9 cellular contexts compared by ENCODE assay signal in the genomic region with DNA sequence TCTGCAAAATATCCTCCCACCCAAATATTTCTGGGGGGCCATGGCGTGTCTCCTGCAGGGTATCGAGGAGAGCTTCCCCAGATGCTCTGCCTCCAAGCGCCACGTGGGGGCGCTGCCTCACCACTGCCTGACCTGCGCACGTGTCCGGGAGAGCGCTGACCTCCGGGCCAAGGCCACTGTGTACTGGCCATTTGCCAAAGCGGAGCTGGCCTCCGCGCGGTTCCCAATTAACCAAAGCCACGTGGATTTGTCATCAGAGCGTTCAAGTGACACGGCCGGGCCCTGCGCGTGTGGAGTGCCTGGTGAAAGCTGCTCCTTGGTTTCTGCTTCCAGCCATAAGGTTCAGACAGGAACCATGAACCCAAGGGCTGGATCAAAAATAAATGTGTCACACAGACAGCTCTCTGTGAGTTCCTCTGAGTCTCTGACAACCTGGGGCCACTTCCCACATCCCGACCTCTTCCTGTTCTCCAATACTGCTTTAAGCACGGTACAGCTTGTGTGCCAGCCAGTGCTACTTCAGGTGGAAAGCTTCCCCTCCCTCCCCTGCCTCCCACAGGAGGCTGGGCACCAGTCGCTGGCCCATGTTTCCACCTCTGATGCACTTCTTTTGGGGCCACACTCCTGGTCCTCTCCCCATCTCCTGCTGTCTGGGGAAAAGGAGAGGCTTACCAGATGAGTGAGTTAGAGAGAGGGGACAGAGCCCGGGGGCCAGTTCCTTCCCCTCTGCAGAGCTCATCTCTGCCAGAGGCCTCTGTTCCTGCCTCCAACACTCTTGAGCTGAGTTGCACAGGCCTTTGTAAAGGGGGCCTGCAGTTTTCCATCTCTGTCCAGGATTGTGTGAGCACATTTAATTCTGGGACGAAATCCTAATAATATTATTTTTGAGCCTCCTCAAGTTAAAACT. TPM values are rescaled to one million over a fixed set of nuclear protein-coding genes. Genes with fewer than 3 reads are reported as not detected.
DNase-seq lines count a peak whose midpoint lies in the region; ATAC-seq and TF ChIP-seq lines count a peak whose summit lies in the region.
"Had no signal": no experiment of that assay in that cellular context is flagged by ENCODE, and none has a peak within 500 bp of the region (broad histone marks: within the 10 kb centered on the region; RNA-seq: fewer than 3 reads in every experiment).

No MANE protein-coding gene starts in this region.

- no peak overlapping the region for H2AFZ ChIP-seq in mesenchymal stem cell (ENCODE audit: low read depth, low read length)

- H3K4me3 Mint-ChIP-seq in dendritic cell treated with granulocyte-macrophage colony-stimulating factor and Interleukin-4, amounts not matched to agents 40 ng/mL and 50 ng/mL, for 4 days, result peak overlapping the region; percentile 70
- H3K4me3 Mint-ChIP-seq in type B pancreatic cell, result peak overlapping the region; percentile 76

- peak overlapping the region; percentile 57 for H3K27ac ChIP-seq in mesenchymal stem cell (ENCODE audit: low read length, poor library complexity, severe bottlenecking)

- CTCF ChIA-PET in AG04449 (lab: Yijun Ruan, JAX), result interaction anchor here (1.1 to 2.1 kb wide), 3 partner anchors 9 to 1092 kb away, joined by 3 to 8 read pairs (median 3); no protein-coding TSS in a partner anchor

- H3K23ac ChIP-seq in mesenchymal stem cell (ENCODE audit: low read length in 2 of 2), result no peak overlapping the region

- H3K4me1 ChIP-seq in mesenchymal stem cell (ENCODE audit: control insufficient read depth, insufficient read depth, low read depth, low read length), result peaks cover 6% of the 10 kb centered on the region

- no peak overlapping the region for H3K14ac ChIP-seq in mesenchymal stem cell (ENCODE audit: low read length in 2 of 2)

- H4K91ac ChIP-seq in mesenchymal stem cell (ENCODE audit: low read length), result no peak overlapping the region

- intact Hi-C loops in dendritic cell treated with granulocyte-macrophage colony-stimulating factor and Interleukin-4, amounts not matched to agents 40 ng/mL and 50 ng/mL, for 4 days (cut with micrococcal nuclease), result no loop called here

- peak overlapping the region; percentile 52 for H3K27ac Mint-ChIP-seq in dendritic cell treated with granulocyte-macrophage colony-stimulating factor and Interleukin-4, amounts not matched to agents 40 ng/mL and 50 ng/mL, for 4 days
- H3K27ac Mint-ChIP-seq in type B pancreatic cell, result no peak overlapping the region

- POLR2A ChIA-PET in AG04449 (lab: Yijun Ruan, JAX), result no interaction called here

- no peaks in the 10 kb centered on the region for H3K79me1 ChIP-seq in mesenchymal stem cell (replicated peaks; ENCODE audit: low read length, poor library complexity, severe bottlenecking)

- no peaks in the 10 kb centered on the region for H3K36me3 ChIP-seq in mesenchymal stem cell (ENCODE audit: control insufficient read depth in 1 of 2, insufficient read depth in 2 of 2, low read depth in 1 of 2, low read length in 2 of 2)

- no peaks in the 10 kb centered on the region for H3K36me3 Mint-ChIP-seq in dendritic cell treated with granulocyte-macrophage colony-stimulating factor and Interleukin-4, amounts not matched to agents 40 ng/mL and 50 ng/mL, for 4 days (ENCODE audit: low read depth)
- H3K36me3 Mint-ChIP-seq in type B pancreatic cell, result no peaks in the 10 kb centered on the region
- H3K36me3 Mint-ChIP-seq: naive B cell had no signal

- H2BK120ac ChIP-seq in mesenchymal stem cell (ENCODE audit: low read depth, low read length), result no peak overlapping the region

- no peak overlapping the region for H3K4ac ChIP-seq in mesenchymal stem cell (ENCODE audit: low read depth in 1 of 2, low read length in 2 of 2)

- no peak for DNase-seq in AG04449 (ENCODE audit: low read depth, low spot score)
- DNase-seq in GM12865 (ENCODE audit: low read depth), result peak; percentile 26
- peak; percentile 80 for DNase-seq in OCI-M1 (lab: John Stamatoyannopoulos, UW)
- peak; percentile 46 for DNase-seq in mesenchymal stem cell
- DNase-seq in type B pancreatic cell (ENCODE audit: extremely low spot score, unreplicated experiment), result peak; percentile 78
- no peak for DNase-seq in central memory CD4-positive, alpha-beta T cell
- DNase-seq: naive B cell had no signal

- peak overlapping the region; percentile 57 for H3K4me2 ChIP-seq in mesenchymal stem cell (ENCODE audit: low read length, poor library complexity, severe bottlenecking)

- H3K4me1 Mint-ChIP-seq in dendritic cell treated with granulocyte-macrophage colony-stimulating factor and Interleukin-4, amounts not matched to agents 40 ng/mL and 50 ng/mL, for 4 days (ENCODE audit: low read depth), result peaks cover 15% of the 10 kb centered on the region
- peaks cover 3% of the 10 kb centered on the region for H3K4me1 Mint-ChIP-seq in type B pancreatic cell (ENCODE audit: unreplicated experiment)

- peak overlapping the region; percentile 40 for H2AK5ac ChIP-seq in mesenchymal stem cell (ENCODE audit: low read length, severe bottlenecking)

- peak overlapping the region; percentile 43 for H3K9ac ChIP-seq in mesenchymal stem cell (ENCODE audit: low read length)

- peaks cover 2% of the 10 kb centered on the region for H3K27me3 Mint-ChIP-seq in dendritic cell treated with granulocyte-macrophage colony-stimulating factor and Interleukin-4, amounts not matched to agents 40 ng/mL and 50 ng/mL, for 4 days
- peaks cover 12% of the 10 kb centered on the region for H3K27me3 Mint-ChIP-seq in type B pancreatic cell

- H3K18ac ChIP-seq in mesenchymal stem cell (ENCODE audit: low read depth in 1 of 2, low read length in 2 of 2), result no peak overlapping the region

- TF ChIP-seq CTCF in AG04449 (IDR thresholded peaks at IDR 0.05; ENCODE audit: insufficient read depth, low read length, missing control alignments) (peak; percentile 81), GM12865 (IDR thresholded peaks at IDR 0.05; ENCODE audit: insufficient read depth, low read depth, low read length, missing control alignments) (peak; percentile 86), type B pancreatic cell (conservative IDR thresholded peaks at IDR 0.05) (peak; percentile 99)

- WGBS in mesenchymal stem cell, result 22% methylated on average over 24 of the region's 25 CpGs

- H3K4me3 ChIP-seq in AG04449 (ENCODE audit: low read depth, low read length) (peak overlapping the region; percentile 16; the same call in 1 of the 2 replicates), GM12865 (ENCODE audit: low read depth, low read length) (no peak overlapping the region), mesenchymal stem cell (ENCODE audit: insufficient read depth in 1 of 2, low read depth in 1 of 2, low read length in 2 of 2) (peak overlapping the region in 1 of 2 experiments; percentile 52)

- no peaks in the 10 kb centered on the region for H3K9me3 ChIP-seq in mesenchymal stem cell (ENCODE audit: control insufficient read depth, low read length)

- peak; percentile 75 for ATAC-seq in HG03060 (IDR thresholded peaks at IDR 0.05; ENCODE audit: low read depth, unreplicated experiment)

- H3K9me3 Mint-ChIP-seq in dendritic cell treated with granulocyte-macrophage colony-stimulating factor and Interleukin-4, amounts not matched to agents 40 ng/mL and 50 ng/mL, for 4 days, result no peaks in the 10 kb centered on the region
- H3K9me3 Mint-ChIP-seq in type B pancreatic cell, result peaks cover 5% of the 10 kb centered on the region

- H2BK15ac ChIP-seq in mesenchymal stem cell (ENCODE audit: low read depth, poor library complexity, severe bottlenecking), result no peak overlapping the region

- peak overlapping the region; percentile 53 for H4K8ac ChIP-seq in mesenchymal stem cell (ENCODE audit: low read length)

- peaks cover 0 to 5% of the 10 kb centered on the region in 2 experiments for H3K27me3 ChIP-seq in mesenchymal stem cell (ENCODE audit: control insufficient read depth in 1 of 2, insufficient read depth in 1 of 2, low read length in 2 of 2)

- H2BK5ac ChIP-seq in mesenchymal stem cell (ENCODE audit: low read depth, low read length, poor library complexity, severe bottlenecking), result peak overlapping the region; percentile 69

- no peak overlapping the region for H2BK12ac ChIP-seq in mesenchymal stem cell (ENCODE audit: low read length in 2 of 2)

RNA-seq across cellular contexts. Expression of a gene that starts 26.1 kb away (rescaled TPM):
- not detected for polyA plus RNA-seq in mesenchymal stem cell (2013, experiment 1 of 2)
- polyA plus RNA-seq in mesenchymal stem cell (2013, experiment 2 of 2), result not detected
- not detected in 2 replicates for total RNA-seq in type B pancreatic cell (ENCODE audit: low replicate concordance)

Comparison
In these comparisons a context has a peak if more than half of its experiments do, and no peak if none do; other contexts are left out.
1. DNase-seq: peak in GM12865 (single experiment), OCI-M1 (single experiment), mesenchymal stem cell (single experiment) and type B pancreatic cell (single experiment); none in AG04449 (single experiment) and central memory CD4-positive, alpha-beta T cell (single experiment).
2. Peak in every context shown above with its lines, with median percentiles within 50 percentile points of each other: CTCF ChIP-seq.